12 cellular contexts compared by ENCODE assay signal in genomic region chr17:17180141-17180603, GRCh38. TPM values are rescaled to one million over a fixed set of nuclear protein-coding genes. Genes with fewer than 3 reads are reported as not detected.
A peak's percentile ranks its signal among the peaks of the same experiment; 100 is the strongest.
DNase-seq lines count a peak whose midpoint lies in the region; ATAC-seq and TF ChIP-seq lines count a peak whose summit lies in the region.
"Had no signal": no experiment of that assay in that cellular context is flagged by ENCODE, and none has a peak within 500 bp of the region (broad histone marks: within the 10 kb centered on the region; RNA-seq: fewer than 3 reads in every experiment).

No MANE protein-coding gene starts in this region.

- peaks cover 39% of the 10 kb centered on the region for H3K36me3 Mint-ChIP-seq in activated naive CD8-positive, alpha-beta T cell treated with anti-CD3 and anti-CD28 coated beads, Interleukin-2, amount 50 U/mL, for 24 hours (ENCODE audit: low read depth)

- DNase-seq in LNCaP clone FGC (ENCODE audit: low read depth): peak; percentile 41
- DNase-seq in activated naive CD8-positive, alpha-beta T cell treated with anti-CD3 and anti-CD28 coated beads, Interleukin-2, amount 50 U/mL, for 24 hours: no peak
- DNase-seq in NCI-H2081 (lab: John Stamatoyannopoulos, UW): no peak
- no peak for DNase-seq in foreskin keratinocyte
- DNase-seq in NCI-H1930 (lab: John Stamatoyannopoulos, UW): no peak
- DNase-seq in HK-2 (ENCODE audit: unreplicated experiment): no peak
- DNase-seq: lower lobe of right lung had no signal

- H3K36me3 ChIP-seq in BLaER1 (peaks cover 67% of the 10 kb centered on the region), mucosa of rectum (ENCODE audit: control insufficient read depth in 2 of 2, insufficient read depth in 2 of 2, low read length in 2 of 2) (peaks cover 69 to 80% of the 10 kb centered on the region in 2 donors)

- H4K20me1 ChIP-seq in BLaER1: peaks cover 69% of the 10 kb centered on the region

- H3K4me1 ChIP-seq in BLaER1 (peaks cover 100% of the 10 kb centered on the region), mucosa of rectum (ENCODE audit: control insufficient read depth in 2 of 2, insufficient read depth in 2 of 2, low read length in 2 of 2) (no peaks in the 10 kb centered on the region), foreskin keratinocyte (no peaks in the 10 kb centered on the region)

- TF ChIP-seq CTCF in LNCaP clone FGC (IDR thresholded peaks at IDR 0.05; ENCODE audit: control insufficient read depth, extremely low read depth, insufficient read depth) (no peak), foreskin keratinocyte (conservative IDR thresholded peaks at IDR 0.05) (no peak)

- H3K27ac ChIP-seq in BLaER1 (no peak overlapping the region), mucosa of rectum (ENCODE audit: low read depth in 2 of 2, low read length in 2 of 2) (peak overlapping the region; percentile 13 to 70), foreskin keratinocyte (no peak overlapping the region)
- H3K27ac ChIP-seq: C4-2B, vagina had no signal

- H3K27ac Mint-ChIP-seq in activated naive CD8-positive, alpha-beta T cell treated with anti-CD3 and anti-CD28 coated beads, Interleukin-2, amount 50 U/mL, for 24 hours: peak overlapping the region; percentile 24

- no peak for ATAC-seq in activated naive CD8-positive, alpha-beta T cell treated with anti-CD3 and anti-CD28 coated beads, Interleukin-2, amount 50 U/mL, for 24 hours
- ATAC-seq in foreskin keratinocyte: no peak
- ATAC-seq: K562, lower lobe of right lung had no signal

- H3K9me3 ChIP-seq in BLaER1 (no peaks in the 10 kb centered on the region), mucosa of rectum (ENCODE audit: control insufficient read depth in 2 of 2, low read length in 2 of 2) (no peaks in the 10 kb centered on the region)
- H3K9me3 ChIP-seq: lower lobe of right lung, vagina had no signal

- no peak overlapping the region for H3K4me3 Mint-ChIP-seq in activated naive CD8-positive, alpha-beta T cell treated with anti-CD3 and anti-CD28 coated beads, Interleukin-2, amount 50 U/mL, for 24 hours

- H3K9ac ChIP-seq in BLaER1 (no peak overlapping the region), mucosa of rectum (ENCODE audit: low read depth in 1 of 2, low read length in 2 of 2) (no peak overlapping the region)

- peak overlapping the region; percentile 95 for H3K4me2 ChIP-seq in BLaER1

- no peak overlapping the region for H3K4me3 ChIP-seq in BLaER1
- no peak overlapping the region for H3K4me3 ChIP-seq in LNCaP clone FGC (ENCODE audit: low read depth, low read length)
- H3K4me3 ChIP-seq in mucosa of rectum (ENCODE audit: low read length in 2 of 2): no peak overlapping the region
- H3K4me3 ChIP-seq: K562, lower lobe of right lung, vagina had no signal

- no peaks in the 10 kb centered on the region for H3K9me3 Mint-ChIP-seq in activated naive CD8-positive, alpha-beta T cell treated with anti-CD3 and anti-CD28 coated beads, Interleukin-2, amount 50 U/mL, for 24 hours

- H3K4me1 Mint-ChIP-seq in activated naive CD8-positive, alpha-beta T cell treated with anti-CD3 and anti-CD28 coated beads, Interleukin-2, amount 50 U/mL, for 24 hours: peaks cover 89% of the 10 kb centered on the region

- no peaks in the 10 kb centered on the region for H3K27me3 ChIP-seq in BLaER1
- no peaks in the 10 kb centered on the region for H3K27me3 ChIP-seq in mucosa of rectum (ENCODE audit: control insufficient read depth in 2 of 2, insufficient read depth in 2 of 2, low read length in 2 of 2)
- H3K27me3 ChIP-seq in foreskin keratinocyte: no peaks in the 10 kb centered on the region
- H3K27me3 ChIP-seq: vagina had no signal

- no peaks in the 10 kb centered on the region for H3K27me3 Mint-ChIP-seq in activated naive CD8-positive, alpha-beta T cell treated with anti-CD3 and anti-CD28 coated beads, Interleukin-2, amount 50 U/mL, for 24 hours

RNA-seq across cellular contexts. Expression of gene PLD6, which starts 26.0 kb away (rescaled TPM):
- total RNA-seq in foreskin keratinocyte: 1.6 and 2.2 TPM in 2 replicates
- 1.2 and 1.7 TPM in 2 replicates for polyA plus RNA-seq in foreskin keratinocyte

RNA-seq across cellular contexts. Expression of gene FLCN, which starts 56.8 kb away (rescaled TPM):
- total RNA-seq in foreskin keratinocyte: 16.6 and 17.3 TPM in 2 replicates
- polyA plus RNA-seq in foreskin keratinocyte: 6.0 and 6.8 TPM in 2 replicates

Comparison
In these comparisons a context has a peak if more than half of its experiments do, and no peak if none do; other contexts are left out.
1. H3K27ac ChIP-seq: peak in mucosa of rectum (2 of 2); none in BLaER1 (single experiment) and foreskin keratinocyte (single experiment).